23 cellular contexts compared by ENCODE assay signal in genomic region chr21:45629046-45629981, GRCh38. TPM values are rescaled to one million over a fixed set of nuclear protein-coding genes. Genes with fewer than 3 reads are reported as not detected.
"Had no signal": no experiment of that assay in that cellular context is flagged by ENCODE, and none has a peak within 500 bp of the region (broad histone marks: within the 10 kb centered on the region; RNA-seq: fewer than 3 reads in every experiment).

No MANE protein-coding gene starts in this region.

- H3K27ac Mint-ChIP-seq: activated B cell treated with CpG ODN at 0.5 μM for 24 hours; activated CD8-positive, alpha-beta T cell treated with anti-CD3 and anti-CD28 coated beads for 36 hours; activated T-cell treated with anti-CD3 and anti-CD28 coated beads, Interleukin-2, amount 50 U/mL, for 72 hours; dendritic cell treated with granulocyte-macrophage colony-stimulating factor and Interleukin-4, amounts not matched to agents 40 ng/mL and 50 ng/mL, for 4 days; effector memory CD8-positive, alpha-beta T cell; immature natural killer cell; progenitor cell of endocrine pancreas; stimulated activated naive B cell treated with anti-CD40 and anti-IgM and Interleukin-4, amounts not matched to agents 10 μg/mL and 1 μg/mL and 100 μg/mL, for 72 hours had no signal

- H3K9me3 ChIP-seq: gastrocnemius medialis, heart left ventricle, right atrium auricular region, tibial artery had no signal

- DNase-seq: activated B cell treated with CpG ODN at 0.5 μM for 24 hours; activated CD4-positive, alpha-beta T cell treated with anti-CD3 and anti-CD28 coated beads for 48 hours; activated CD8-positive, alpha-beta memory T cell treated with anti-CD3 and anti-CD28 coated beads, Interleukin-2, amount 50 U/mL, for 48 hours; activated CD8-positive, alpha-beta T cell treated with anti-CD3 and anti-CD28 coated beads for 36 hours; activated T-cell treated with anti-CD3 and anti-CD28 coated beads, Interleukin-2, amount 50 U/mL, for 72 hours; anterior cingulate cortex; brain microvascular endothelial cell; effector memory CD8-positive, alpha-beta T cell; gastrocnemius medialis; heart left ventricle; immature natural killer cell; left cardiac atrium; naive B cell; stimulated activated CD4-positive, alpha-beta T cell treated with anti-CD3 and anti-CD28 coated beads, Interleukin-2, amount 100 ng/mL, for 48 hours; stimulated activated naive B cell treated with anti-CD40 and anti-IgM and Interleukin-4, amounts not matched to agents 10 μg/mL and 1 μg/mL and 100 μg/mL, for 72 hours; T-helper 2 cell; tibial artery had no signal

- ATAC-seq: activated CD8-positive, alpha-beta T cell treated with anti-CD3 and anti-CD28 coated beads for 36 hours; activated T-cell treated with anti-CD3 and anti-CD28 coated beads, Interleukin-2, amount 50 U/mL, for 72 hours; effector memory CD8-positive, alpha-beta T cell; gastrocnemius medialis; left cardiac atrium; stimulated activated naive B cell treated with anti-CD40 and anti-IgM and Interleukin-4, amounts not matched to agents 10 μg/mL and 1 μg/mL and 100 μg/mL, for 72 hours had no signal

- H3K27me3 ChIP-seq: gastrocnemius medialis, right atrium auricular region had no signal

- H3K4me1 Mint-ChIP-seq: immature natural killer cell had no signal

- H3K4me3 ChIP-seq: gastrocnemius medialis, heart left ventricle, lung, right atrium auricular region, tibial artery had no signal

- H3K4me1 ChIP-seq: gastrocnemius medialis, heart left ventricle, right atrium auricular region, tibial artery had no signal

- H3K36me3 ChIP-seq: brain microvascular endothelial cell, gastrocnemius medialis, heart left ventricle, right atrium auricular region, tibial artery had no signal

- H3K27me3 Mint-ChIP-seq: activated CD8-positive, alpha-beta T cell treated with anti-CD3 and anti-CD28 coated beads for 36 hours had no signal

- H3K36me3 Mint-ChIP-seq: immature natural killer cell; naive B cell; stimulated activated naive B cell treated with anti-CD40 and anti-IgM and Interleukin-4, amounts not matched to agents 10 μg/mL and 1 μg/mL and 100 μg/mL, for 72 hours had no signal

- H3K4me3 Mint-ChIP-seq: activated B cell treated with CpG ODN at 0.5 μM for 24 hours; activated CD8-positive, alpha-beta T cell treated with anti-CD3 and anti-CD28 coated beads for 36 hours; activated T-cell treated with anti-CD3 and anti-CD28 coated beads, Interleukin-2, amount 50 U/mL, for 72 hours; dendritic cell treated with granulocyte-macrophage colony-stimulating factor and Interleukin-4, amounts not matched to agents 40 ng/mL and 50 ng/mL, for 4 days; effector memory CD8-positive, alpha-beta T cell; immature natural killer cell; naive B cell; stimulated activated naive B cell treated with anti-CD40 and anti-IgM and Interleukin-4, amounts not matched to agents 10 μg/mL and 1 μg/mL and 100 μg/mL, for 72 hours had no signal

- H3K9me3 Mint-ChIP-seq: activated B cell treated with CpG ODN at 0.5 μM for 24 hours; activated CD8-positive, alpha-beta T cell treated with anti-CD3 and anti-CD28 coated beads for 36 hours; activated T-cell treated with anti-CD3 and anti-CD28 coated beads, Interleukin-2, amount 50 U/mL, for 72 hours; dendritic cell treated with granulocyte-macrophage colony-stimulating factor and Interleukin-4, amounts not matched to agents 40 ng/mL and 50 ng/mL, for 4 days; effector memory CD8-positive, alpha-beta T cell; immature natural killer cell; stimulated activated naive B cell treated with anti-CD40 and anti-IgM and Interleukin-4, amounts not matched to agents 10 μg/mL and 1 μg/mL and 100 μg/mL, for 72 hours had no signal

- H3K27ac ChIP-seq: brain microvascular endothelial cell, epithelial cell of prostate, gastrocnemius medialis, heart left ventricle, right atrium auricular region, tibial artery had no signal

RNA-seq across cellular contexts. Expression of gene PCBP3, which starts 14.2 kb away (rescaled TPM):
- total RNA-seq: activated B cell treated with CpG ODN at 0.5 μM for 24 hours, skeletal muscle tissue had no signal
